Comparison of ENCODE assay signal across 2 cellular contexts in the genomic region with DNA sequence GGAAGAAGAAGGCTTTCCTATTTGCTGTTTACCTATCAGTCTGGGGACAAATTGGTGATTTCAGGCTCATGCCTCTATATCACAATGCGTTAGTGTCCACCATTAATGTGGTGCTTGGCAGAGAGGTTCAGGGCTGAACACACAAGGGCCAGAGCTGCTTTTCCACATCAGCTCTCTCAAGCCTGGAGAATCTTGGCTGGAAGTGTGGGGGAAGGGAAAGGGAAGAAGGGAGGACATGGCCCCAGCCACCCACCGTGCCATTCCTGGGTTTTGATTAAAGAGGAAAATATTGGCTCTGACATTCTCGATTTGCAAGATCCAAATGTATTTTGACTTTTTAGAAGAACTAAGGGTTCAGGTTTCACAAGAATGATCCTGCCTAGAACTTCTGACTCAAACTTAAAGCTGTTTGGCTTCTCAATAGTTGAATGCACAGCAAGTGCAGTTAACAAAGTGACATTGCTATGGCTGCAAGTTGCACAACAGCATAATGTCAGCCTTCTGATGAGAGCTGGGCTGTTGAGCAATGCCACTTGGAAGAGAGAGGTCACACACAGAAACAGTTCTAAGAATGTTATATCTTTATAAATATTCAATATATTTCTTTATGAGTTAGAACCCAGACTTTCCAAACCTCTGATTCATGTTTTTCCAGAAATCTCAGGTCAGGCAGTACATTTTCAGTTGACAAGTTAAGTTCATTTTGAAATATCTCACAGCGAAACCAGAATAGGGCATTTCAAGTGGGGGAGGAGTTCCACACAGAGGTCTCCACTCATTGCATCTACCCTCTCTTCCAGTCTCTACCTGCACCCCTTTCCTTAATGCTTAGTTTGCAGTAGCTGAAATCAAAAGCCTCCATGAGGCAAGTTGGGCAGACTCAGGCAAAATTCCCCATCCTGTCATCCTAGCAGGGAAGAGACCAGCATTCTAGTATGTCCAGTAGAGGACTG.
A peak's percentile ranks its signal among the peaks of the same experiment; 100 is the strongest.
TF ChIP-seq lines count a peak whose summit lies in the region.

No MANE protein-coding gene starts in this region.

TF ChIP-seq in K562, 482 proteins besides CTCF, POLR2A, EP300 and RAD21:
- TF ChIP-seq, protein P1, sequence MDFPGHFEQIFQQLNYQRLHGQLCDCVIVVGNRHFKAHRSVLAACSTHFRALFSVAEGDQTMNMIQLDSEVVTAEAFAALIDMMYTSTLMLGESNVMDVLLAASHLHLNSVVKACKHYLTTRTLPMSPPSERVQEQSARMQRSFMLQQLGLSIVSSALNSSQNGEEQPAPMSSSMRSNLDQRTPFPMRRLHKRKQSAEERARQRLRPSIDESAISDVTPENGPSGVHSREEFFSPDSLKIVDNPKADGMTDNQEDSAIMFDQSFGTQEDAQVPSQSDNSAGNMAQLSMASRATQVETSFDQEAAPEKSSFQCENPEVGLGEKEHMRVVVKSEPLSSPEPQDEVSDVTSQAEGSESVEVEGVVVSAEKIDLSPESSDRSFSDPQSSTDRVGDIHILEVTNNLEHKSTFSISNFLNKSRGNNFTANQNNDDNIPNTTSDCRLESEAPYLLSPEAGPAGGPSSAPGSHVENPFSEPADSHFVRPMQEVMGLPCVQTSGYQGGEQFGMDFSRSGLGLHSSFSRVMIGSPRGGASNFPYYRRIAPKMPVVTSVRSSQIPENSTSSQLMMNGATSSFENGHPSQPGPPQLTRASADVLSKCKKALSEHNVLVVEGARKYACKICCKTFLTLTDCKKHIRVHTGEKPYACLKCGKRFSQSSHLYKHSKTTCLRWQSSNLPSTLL (IDR thresholded peaks at IDR 0.05) = no peak
- TF ChIP-seq IRF9 (tag; IDR thresholded peaks at IDR 0.05) (0 out of 2 replicates have a peak, but pooled peaks have one; percentile 38), NFRKB (IDR thresholded peaks at IDR 0.05; ENCODE audit: low read depth) (no peak), CEBPB (tag; IDR thresholded peaks at IDR 0.05) (peak; percentile 95), CEBPG (CRISPR knock-in tag; IDR thresholded peaks at IDR 0.05) (no peak), CEBPG (tag; conservative IDR thresholded peaks at IDR 0.05 in 1 of 2, IDR thresholded peaks at IDR 0.05 in 1 of 2) (peak; percentile 77 to 96)

TF ChIP-seq in SK-N-SH treated with all-trans-retinoic acid at 6 μM for 48 hours, 23 proteins besides CTCF, POLR2A, EP300 and RAD21:
- TF ChIP-seq RARB (CRISPR knock-in tag; IDR thresholded peaks at IDR 0.05) (no peak), ARNTL (CRISPR knock-in tag; IDR thresholded peaks at IDR 0.05; ENCODE audit: borderline replicate concordance, low read depth) (no peak), PATZ1 (CRISPR knock-in tag; IDR thresholded peaks at IDR 0.05; ENCODE audit: borderline replicate concordance) (no peak), ZC3H10 (CRISPR knock-in tag; IDR thresholded peaks at IDR 0.05) (no peak), GLIS3 (CRISPR knock-in tag; IDR thresholded peaks at IDR 0.05) (no peak), PPARA (CRISPR knock-in tag; IDR thresholded peaks at IDR 0.05; ENCODE audit: borderline replicate concordance) (no peak), TOX (CRISPR knock-in tag; IDR thresholded peaks at IDR 0.05; ENCODE audit: borderline replicate concordance) (no peak), BACH2 (CRISPR knock-in tag; IDR thresholded peaks at IDR 0.05; ENCODE audit: borderline replicate concordance) (no peak), OSR1 (CRISPR knock-in tag; IDR thresholded peaks at IDR 0.05) (no peak), ZNF565 (CRISPR knock-in tag; conservative IDR thresholded peaks at IDR 0.05; ENCODE audit: low read depth) (no peak), ZFP3 (CRISPR knock-in tag; IDR thresholded peaks at IDR 0.05) (no peak), TCF4 (CRISPR knock-in tag; IDR thresholded peaks at IDR 0.05; ENCODE audit: borderline replicate concordance) (no peak), CSDC2 (CRISPR knock-in tag; IDR thresholded peaks at IDR 0.05) (no peak), ESRRG (CRISPR knock-in tag; IDR thresholded peaks at IDR 0.05) (no peak)
- TF ChIP-seq, protein P2, sequence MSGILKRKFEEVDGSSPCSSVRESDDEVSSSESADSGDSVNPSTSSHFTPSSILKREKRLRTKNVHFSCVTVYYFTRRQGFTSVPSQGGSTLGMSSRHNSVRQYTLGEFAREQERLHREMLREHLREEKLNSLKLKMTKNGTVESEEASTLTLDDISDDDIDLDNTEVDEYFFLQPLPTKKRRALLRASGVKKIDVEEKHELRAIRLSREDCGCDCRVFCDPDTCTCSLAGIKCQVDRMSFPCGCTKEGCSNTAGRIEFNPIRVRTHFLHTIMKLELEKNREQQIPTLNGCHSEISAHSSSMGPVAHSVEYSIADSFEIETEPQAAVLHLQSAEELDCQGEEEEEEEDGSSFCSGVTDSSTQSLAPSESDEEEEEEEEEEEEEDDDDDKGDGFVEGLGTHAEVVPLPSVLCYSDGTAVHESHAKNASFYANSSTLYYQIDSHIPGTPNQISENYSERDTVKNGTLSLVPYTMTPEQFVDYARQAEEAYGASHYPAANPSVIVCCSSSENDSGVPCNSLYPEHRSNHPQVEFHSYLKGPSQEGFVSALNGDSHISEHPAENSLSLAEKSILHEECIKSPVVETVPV (CRISPR knock-in tag; IDR thresholded peaks at IDR 0.05) = no peak
- TF ChIP-seq, protein P3, sequence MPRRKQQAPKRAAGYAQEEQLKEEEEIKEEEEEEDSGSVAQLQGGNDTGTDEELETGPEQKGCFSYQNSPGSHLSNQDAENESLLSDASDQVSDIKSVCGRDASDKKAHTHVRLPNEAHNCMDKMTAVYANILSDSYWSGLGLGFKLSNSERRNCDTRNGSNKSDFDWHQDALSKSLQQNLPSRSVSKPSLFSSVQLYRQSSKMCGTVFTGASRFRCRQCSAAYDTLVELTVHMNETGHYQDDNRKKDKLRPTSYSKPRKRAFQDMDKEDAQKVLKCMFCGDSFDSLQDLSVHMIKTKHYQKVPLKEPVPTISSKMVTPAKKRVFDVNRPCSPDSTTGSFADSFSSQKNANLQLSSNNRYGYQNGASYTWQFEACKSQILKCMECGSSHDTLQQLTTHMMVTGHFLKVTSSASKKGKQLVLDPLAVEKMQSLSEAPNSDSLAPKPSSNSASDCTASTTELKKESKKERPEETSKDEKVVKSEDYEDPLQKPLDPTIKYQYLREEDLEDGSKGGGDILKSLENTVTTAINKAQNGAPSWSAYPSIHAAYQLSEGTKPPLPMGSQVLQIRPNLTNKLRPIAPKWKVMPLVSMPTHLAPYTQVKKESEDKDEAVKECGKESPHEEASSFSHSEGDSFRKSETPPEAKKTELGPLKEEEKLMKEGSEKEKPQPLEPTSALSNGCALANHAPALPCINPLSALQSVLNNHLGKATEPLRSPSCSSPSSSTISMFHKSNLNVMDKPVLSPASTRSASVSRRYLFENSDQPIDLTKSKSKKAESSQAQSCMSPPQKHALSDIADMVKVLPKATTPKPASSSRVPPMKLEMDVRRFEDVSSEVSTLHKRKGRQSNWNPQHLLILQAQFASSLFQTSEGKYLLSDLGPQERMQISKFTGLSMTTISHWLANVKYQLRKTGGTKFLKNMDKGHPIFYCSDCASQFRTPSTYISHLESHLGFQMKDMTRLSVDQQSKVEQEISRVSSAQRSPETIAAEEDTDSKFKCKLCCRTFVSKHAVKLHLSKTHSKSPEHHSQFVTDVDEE (CRISPR knock-in tag; IDR thresholded peaks at IDR 0.05) = no peak
- TF ChIP-seq, protein P4, sequence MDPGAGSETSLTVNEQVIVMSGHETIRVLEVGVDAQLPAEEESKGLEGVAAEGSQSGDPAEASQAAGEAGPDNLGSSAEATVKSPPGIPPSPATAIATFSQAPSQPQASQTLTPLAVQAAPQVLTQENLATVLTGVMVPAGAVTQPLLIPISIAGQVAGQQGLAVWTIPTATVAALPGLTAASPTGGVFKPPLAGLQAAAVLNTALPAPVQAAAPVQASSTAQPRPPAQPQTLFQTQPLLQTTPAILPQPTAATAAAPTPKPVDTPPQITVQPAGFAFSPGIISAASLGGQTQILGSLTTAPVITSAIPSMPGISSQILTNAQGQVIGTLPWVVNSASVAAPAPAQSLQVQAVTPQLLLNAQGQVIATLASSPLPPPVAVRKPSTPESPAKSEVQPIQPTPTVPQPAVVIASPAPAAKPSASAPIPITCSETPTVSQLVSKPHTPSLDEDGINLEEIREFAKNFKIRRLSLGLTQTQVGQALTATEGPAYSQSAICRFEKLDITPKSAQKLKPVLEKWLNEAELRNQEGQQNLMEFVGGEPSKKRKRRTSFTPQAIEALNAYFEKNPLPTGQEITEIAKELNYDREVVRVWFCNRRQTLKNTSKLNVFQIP (CRISPR knock-in tag; IDR thresholded peaks at IDR 0.05; ENCODE audit: borderline replicate concordance, low read depth) = no peak
